In the genomic region with DNA sequence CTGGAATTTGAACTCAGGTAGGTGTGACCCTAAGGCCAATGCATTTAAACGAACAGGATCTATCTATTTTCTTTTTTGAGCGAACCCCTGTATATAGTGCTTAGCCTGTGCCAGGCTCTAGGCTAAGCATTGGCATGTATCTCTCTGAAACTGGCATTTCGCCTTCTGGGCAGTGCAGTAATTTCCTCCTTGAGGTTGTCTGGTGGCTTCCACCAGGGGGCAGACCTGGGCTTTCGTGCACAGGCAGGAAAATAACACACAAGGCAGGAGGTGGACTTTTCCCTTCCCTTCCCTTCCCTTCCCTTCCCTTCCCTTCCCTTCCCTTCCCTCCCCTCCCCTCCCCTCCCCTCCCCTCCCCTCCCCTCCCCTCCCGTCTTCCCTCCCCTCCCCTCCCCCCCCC, we compare ENCODE assay signal across 7 cellular contexts. TPM values are rescaled to one million over a fixed set of nuclear protein-coding genes. Genes with fewer than 3 reads are reported as not detected.
DNase-seq lines count a peak whose midpoint lies in the region; ATAC-seq, FAIRE-seq and TF ChIP-seq lines count a peak whose summit lies in the region.

No MANE protein-coding gene starts in this region.

- no peak overlapping the region for H3K27ac Mint-ChIP-seq in WTC11

- no peaks in the 10 kb centered on the region; the same call in 1 of the 2 replicates for H3K36me3 Mint-ChIP-seq in WTC11

- in situ Hi-C loops in mammary epithelial cell (cut with MboI; ENCODE audit: low sequenced_read_pairs in 2 of 2) = loop anchor here (5.0 to 25.0 kb wide), 3 partner anchors 67 to 686 kb away; no protein-coding TSS in a partner anchor

- intact Hi-C loops in mammary epithelial cell (cut with micrococcal nuclease) (loop anchor here (1.0 to 10.0 kb wide), 3 partner anchors 66 to 235 kb away; no protein-coding TSS in a partner anchor), kidney (cut with DNase I) (no loop called here)

- H3K4me2 ChIP-seq in mammary epithelial cell (ENCODE audit: insufficient read depth, low read depth, low read length) = no peak overlapping the region

- H3K4me1 ChIP-seq in mammary epithelial cell (ENCODE audit: insufficient read depth, low read length) (no peaks in the 10 kb centered on the region), kidney (ENCODE audit: control insufficient read depth in 1 of 2, insufficient read depth in 1 of 2, low read depth in 1 of 2, low read length in 2 of 2) (no peaks in the 10 kb centered on the region)

- H3K9me3 Mint-ChIP-seq in WTC11 = peaks cover 9% of the 10 kb centered on the region

- H3K79me2 ChIP-seq in mammary epithelial cell (ENCODE audit: insufficient read depth, low read length) = no peaks in the 10 kb centered on the region

- peak; percentile 77 for FAIRE-seq in GM12891 (lab: Jason Lieb, UNC)
- FAIRE-seq in kidney (lab: Jason Lieb, UNC) = no peak

- no peaks in the 10 kb centered on the region for H3K36me3 ChIP-seq in mammary epithelial cell (ENCODE audit: insufficient read depth, low read length)
- no peaks in the 10 kb centered on the region for H3K36me3 ChIP-seq in kidney (ENCODE audit: control insufficient read depth in 1 of 2, insufficient read depth in 2 of 2, low read length in 2 of 2)

- ATAC-seq in WTC11 (peak; percentile 78), GM19395 (IDR thresholded peaks at IDR 0.05; ENCODE audit: unreplicated experiment) (no peak)

- no peak overlapping the region for H2AFZ ChIP-seq in mammary epithelial cell (ENCODE audit: low read depth, low read length)

- H3K4me3 ChIP-seq in mammary epithelial cell (replicated peaks in 1 of 3; ENCODE audit: insufficient read depth in 1 of 3, low read depth in 2 of 3, low read length in 3 of 3) (no peak overlapping the region), kidney (ENCODE audit: low read length in 2 of 2) (no peak overlapping the region)

- dilution Hi-C loops in mammary epithelial cell (cut with HindIII; ENCODE audit: low sequenced_read_pairs) = loop anchor here (10.0 kb wide), 1 partner anchor 213 kb away; no protein-coding TSS in a partner anchor

- no peaks in the 10 kb centered on the region for H3K27me3 ChIP-seq in mammary epithelial cell (ENCODE audit: insufficient read depth, low read length)

- H3K4me3 Mint-ChIP-seq in WTC11 = no peak overlapping the region

- POLR2A ChIA-PET in WTC11 (lab: Charles Lee) = no interaction called here

- no peak overlapping the region for H3K9ac ChIP-seq in mammary epithelial cell (ENCODE audit: insufficient read depth, low read length)
- no peak overlapping the region for H3K9ac ChIP-seq in kidney (ENCODE audit: low read length in 2 of 2)

- no peaks in the 10 kb centered on the region for H3K9me3 ChIP-seq in mammary epithelial cell (replicated peaks; ENCODE audit: insufficient read depth, low read length)
- no peaks in the 10 kb centered on the region for H3K9me3 ChIP-seq in kidney (ENCODE audit: control insufficient read depth in 1 of 2, low read length in 2 of 2)

- H3K27me3 Mint-ChIP-seq in WTC11 (ENCODE audit: low read depth) = peaks cover 7% of the 10 kb centered on the region

- 10% methylated on average over 3 of the region's 5 CpGs for WGBS in mammary epithelial cell (ENCODE audit: low coverage, missing lambda C conversion rate)

- H3K27ac ChIP-seq in mammary epithelial cell (ENCODE audit: insufficient read depth, low read depth, low read length) (no peak overlapping the region), kidney (ENCODE audit: low read depth in 2 of 2, low read length in 2 of 2) (no peak overlapping the region)

- H4K20me1 ChIP-seq in mammary epithelial cell (ENCODE audit: insufficient read depth, low read length) = no peaks in the 10 kb centered on the region

- DNase-seq in GM12891 (ENCODE audit: insufficient read length, low spot score) (peak; percentile 33), NCI-H2029 treated with DMSO at 0.1 percent for 48 hours (lab: John Stamatoyannopoulos, UW) (peak; percentile 54), WTC11 (ENCODE audit: low spot score) (peak; percentile 82), mammary epithelial cell (peak; percentile 45), kidney (peak; percentile 75)
- peak; percentile 75 to 78 for DNase-seq in stimulated activated CD4-positive, alpha-beta T cell treated with anti-CD3 and anti-CD28 coated beads, Interleukin-1b, Interleukin-23, amount 100 ng/mL, for 4 hours (ENCODE audit: low read depth in 2 of 2)

- CTCF ChIA-PET in WTC11 (lab: Charles Lee) = interaction anchor here (0.6 to 4.6 kb wide), 11 partner anchors 15 to 269 kb away, joined by 3 to 65 read pairs (median 3); partner anchors contain the start of gene CHP2
- CTCF ChIA-PET in mammary epithelial cell (lab: Charles Lee; ENCODE audit: low non-redundant PET) = interaction anchor here (1.1 kb wide), 1 partner anchor 209 kb away, joined by 6 read pairs; no protein-coding TSS in a partner anchor

- peak; percentile 73 for TF ChIP-seq CTCF in WTC11 (IDR thresholded peaks at IDR 0.05)
- peak; percentile 81 to 82 for TF ChIP-seq CTCF in mammary epithelial cell (conservative IDR thresholded peaks at IDR 0.05 in 1 of 2, IDR thresholded peaks at IDR 0.05 in 1 of 2; ENCODE audit: extremely low read depth in 1 of 2, insufficient read depth in 1 of 2, low read depth in 1 of 2, low read length in 2 of 2)
- TF ChIP-seq CTCF in kidney (IDR thresholded peaks at IDR 0.05; ENCODE audit: borderline replicate concordance, extremely low read depth, insufficient read depth) = peak; percentile 79

- peaks cover 6% of the 10 kb centered on the region for H3K4me1 Mint-ChIP-seq in WTC11

- no peak for TF ChIP-seq POLR2A in GM12891 (IDR thresholded peaks at IDR 0.05; ENCODE audit: low read depth, low read length)

- BruUV-seq in mammary epithelial cell (replicated peaks; lab: Mats Ljungman, UMichigan) = no TSS peak

TF ChIP-seq in GM12891, 5 proteins besides CTCF, POLR2A, EP300 and RAD21:
- TF ChIP-seq TAF1 (IDR thresholded peaks at IDR 0.05; ENCODE audit: low read depth, low read length) (no peak), POU2F2 (IDR thresholded peaks at IDR 0.05; ENCODE audit: low read depth, low read length) (no peak), PAX5 (IDR thresholded peaks at IDR 0.05; ENCODE audit: insufficient read depth, low read length, severe bottlenecking) (no peak), SPI1 (IDR thresholded peaks at IDR 0.05; ENCODE audit: low read depth, low read length) (no peak), POLR2AphosphoS5 (IDR thresholded peaks at IDR 0.05; ENCODE audit: low read depth, low read length) (no peak)

TF ChIP-seq in WTC11, 78 proteins besides CTCF, POLR2A, EP300 and RAD21:
- no peak for TF ChIP-seq RELA (CRISPR knock-in tag; IDR thresholded peaks at IDR 0.05; ENCODE audit: borderline replicate concordance)
- TF ChIP-seq ZNF121 (CRISPR knock-in tag; IDR thresholded peaks at IDR 0.05) = peak; percentile 5; the same call in 1 of the 2 replicates

RNA-seq across cellular contexts. Expression of gene PRKCB, which starts 34.4 kb away (rescaled TPM):
- polyA plus RNA-seq in GM12891 (2012; ENCODE audit: low read depth, missing spikeins) = 98.4 TPM
- total RNA-seq in WTC11 (2021) = 6.9 to 13.4 TPM (median 11.3 TPM) in 3 replicates
- not detected for total RNA-seq in mammary epithelial cell
- polyA plus RNA-seq in mammary epithelial cell = not detected
- polyA minus RNA-seq in mammary epithelial cell = not detected
- total RNA-seq in kidney = 17.8 TPM
- 0.62 TPM for polyA plus RNA-seq in kidney (ENCODE audit: insufficient read depth, low read depth, low replicate concordance)

RNA-seq across cellular contexts. Expression of gene CHP2, which starts 46.6 kb away (rescaled TPM):
- polyA plus RNA-seq in GM12891 (2012; ENCODE audit: low read depth, missing spikeins) = not detected
- 2.1 to 4.7 TPM (median 4.6 TPM) in 3 replicates for total RNA-seq in WTC11 (2021)
- total RNA-seq in mammary epithelial cell = not detected
- not detected for polyA plus RNA-seq in mammary epithelial cell
- not detected for polyA minus RNA-seq in mammary epithelial cell
- not detected for total RNA-seq in kidney
- 6.8 TPM for polyA plus RNA-seq in kidney (ENCODE audit: insufficient read depth, low read depth, low replicate concordance)
